In genomic region chr2:165905269-165905668, GRCh38 we compare ENCODE assay signal across 33 cellular contexts.
"Had no signal": no experiment of that assay in that cellular context is flagged by ENCODE, and none has a peak within 500 bp of the region (broad histone marks: within the 10 kb centered on the region; RNA-seq: fewer than 3 reads in every experiment).

No MANE protein-coding gene starts in this region.

- H3K36me3 ChIP-seq: neutrophil, ovary, prostate gland had no signal

- H3K4me1 ChIP-seq: prostate gland had no signal

- H3K4me1 Mint-ChIP-seq: nephron progenitor cell had no signal

- FAIRE-seq: urothelium cell line had no signal

- H3K27ac Mint-ChIP-seq: activated naive CD4-positive, alpha-beta T cell treated with anti-CD3 and anti-CD28 coated beads, Interleukin-2, amount 10 ng/mL, durations not matched to agents 7 days and 5 days; activated naive CD8-positive, alpha-beta T cell treated with anti-CD3 and anti-CD28 coated beads, Interleukin-2, amount 10 ng/mL, durations not matched to agents 7 days and 5 days; activated T-cell treated with anti-CD3 and anti-CD28 coated beads, Interleukin-2, amount 50 U/mL, for 24 hours; brain; nephron progenitor cell had no signal

- H3K27ac ChIP-seq: ascending aorta, cardiac muscle cell, esophagus squamous epithelium, heart right ventricle, left ventricle myocardium inferior, neutrophil, ovary, prostate gland, skin epidermis, thoracic aorta, WERI-Rb-1 had no signal

- H3K27me3 Mint-ChIP-seq: activated naive CD4-positive, alpha-beta T cell treated with anti-CD3 and anti-CD28 coated beads, Interleukin-2, amount 10 ng/mL, durations not matched to agents 7 days and 5 days; activated naive CD8-positive, alpha-beta T cell treated with anti-CD3 and anti-CD28 coated beads, Interleukin-2, amount 10 ng/mL, durations not matched to agents 7 days and 5 days; activated T-cell treated with anti-CD3 and anti-CD28 coated beads, Interleukin-2, amount 50 U/mL, for 24 hours; brain had no signal

- H3K27me3 ChIP-seq: ascending aorta, cardiac muscle cell, esophagus squamous epithelium, heart right ventricle, neutrophil, ovary had no signal

- DNase-seq: activated CD4-positive, alpha-beta T cell treated with anti-CD3 and anti-CD28 coated beads for 48 hours; activated CD4-positive, alpha-beta T cell treated with anti-CD3 and anti-CD28 coated beads, Interleukin-2, amount 50 U/mL, for 48 hours; activated CD8-positive, alpha-beta memory T cell treated with anti-CD3 and anti-CD28 coated beads, Interleukin-2, amount 50 U/mL, for 48 hours; activated gamma-delta T cell; activated naive CD4-positive, alpha-beta T cell treated with anti-CD3 and anti-CD28 coated beads, Interleukin-2, amount 10 ng/mL, durations not matched to agents 7 days and 5 days; activated naive CD8-positive, alpha-beta T cell treated with anti-CD3 and anti-CD28 coated beads, Interleukin-2, amount 10 ng/mL, durations not matched to agents 7 days and 5 days; activated T-cell treated with anti-CD3 and anti-CD28 coated beads, Interleukin-2, amount 50 U/mL, for 24 hours; esophagus squamous epithelium; foreskin melanocyte; heart right ventricle; left ventricle myocardium inferior; mesendoderm; mucosa of descending colon; nephron progenitor cell; ovary; retina; stimulated activated CD4-positive, alpha-beta T cell treated with anti-CD3 and anti-CD28 coated beads, Interleukin-12 subunit alpha, Interleukin-12 subunit beta, amount 100 ng/mL, for 4 hours; stimulated activated CD4-positive, alpha-beta T cell treated with anti-CD3 and anti-CD28 coated beads, Interleukin-4, amount 100 ng/mL, for 1 hour; stimulated activated naive CD8-positive, alpha-beta T cell treated with anti-CD3 and anti-CD28 coated beads, Interleukin-15, Interleukin-2, amounts not matched to agents 100 U/mL and 50 U/mL, for 24 hours; T-helper 9 cell; trophoblast cell; WERI-Rb-1 had no signal

- H3K9me3 Mint-ChIP-seq: activated naive CD4-positive, alpha-beta T cell treated with anti-CD3 and anti-CD28 coated beads, Interleukin-2, amount 10 ng/mL, durations not matched to agents 7 days and 5 days; activated naive CD8-positive, alpha-beta T cell treated with anti-CD3 and anti-CD28 coated beads, Interleukin-2, amount 10 ng/mL, durations not matched to agents 7 days and 5 days; activated T-cell treated with anti-CD3 and anti-CD28 coated beads, Interleukin-2, amount 50 U/mL, for 24 hours; nephron progenitor cell had no signal

- ATAC-seq: activated CD4-positive, CD25-positive, alpha-beta regulatory T cell treated with anti-CD3 and anti-CD28 coated beads, Interleukin-2, amount 50 U/mL, for 24 hours; heart right ventricle; mucosa of descending colon; sciatic nerve; stimulated activated naive CD8-positive, alpha-beta T cell treated with anti-CD3 and anti-CD28 coated beads, Interleukin-15, Interleukin-2, amounts not matched to agents 100 U/mL and 50 U/mL, for 24 hours had no signal

- H3K9me3 ChIP-seq: ascending aorta, esophagus squamous epithelium, left ventricle myocardium inferior, mucosa of descending colon, neutrophil, ovary, prostate gland, thoracic aorta had no signal

- H3K4me3 Mint-ChIP-seq: activated naive CD4-positive, alpha-beta T cell treated with anti-CD3 and anti-CD28 coated beads, Interleukin-2, amount 10 ng/mL, durations not matched to agents 7 days and 5 days; activated naive CD8-positive, alpha-beta T cell treated with anti-CD3 and anti-CD28 coated beads, Interleukin-2, amount 10 ng/mL, durations not matched to agents 7 days and 5 days; activated T-cell treated with anti-CD3 and anti-CD28 coated beads, Interleukin-2, amount 50 U/mL, for 24 hours; brain; nephron progenitor cell had no signal

- H3K4me3 ChIP-seq: ascending aorta, cardiac muscle cell, esophagus squamous epithelium, heart right ventricle, left ventricle myocardium inferior, lung, mucosa of descending colon, ovary, prostate gland, skin epidermis, thoracic aorta had no signal
